Comparison of ENCODE assay signal across 21 cellular contexts in genomic region chr10:109784236-109784635, GRCh38.
DNase-seq lines count a peak whose midpoint lies in the region; TF ChIP-seq lines count a peak whose summit lies in the region.
"Had no signal": no experiment of that assay in that cellular context is flagged by ENCODE, and none has a peak within 500 bp of the region (broad histone marks: within the 10 kb centered on the region; RNA-seq: fewer than 3 reads in every experiment).

No MANE protein-coding gene starts in this region.

- no peaks in the 10 kb centered on the region for H3K36me3 ChIP-seq in osteoblast (ENCODE audit: insufficient read depth, low read length)
- H3K36me3 ChIP-seq: upper lobe of left lung had no signal

- no peaks in the 10 kb centered on the region for H3K4me1 Mint-ChIP-seq in type B pancreatic cell (ENCODE audit: unreplicated experiment)
- H3K4me1 Mint-ChIP-seq: CD14-positive monocyte had no signal

- no peak overlapping the region for H3K27ac ChIP-seq in osteoblast (ENCODE audit: low read depth, low read length)
- H3K27ac ChIP-seq: psoas muscle, upper lobe of left lung had no signal

- no peaks in the 10 kb centered on the region for H3K27me3 ChIP-seq in osteoblast (ENCODE audit: insufficient read depth, low read length)
- H3K27me3 ChIP-seq: upper lobe of left lung had no signal

- H3K4me3 ChIP-seq in AG10803 (ENCODE audit: low read length), result no peak overlapping the region
- no peak overlapping the region for H3K4me3 ChIP-seq in osteoblast (ENCODE audit: insufficient read depth, low read length)
- H3K4me3 ChIP-seq: K562, psoas muscle, upper lobe of left lung had no signal

- H3K4me1 ChIP-seq in osteoblast (ENCODE audit: insufficient read depth, low read length), result no peaks in the 10 kb centered on the region
- H3K4me1 ChIP-seq: psoas muscle, upper lobe of left lung had no signal

- DNase-seq in AG10803 (ENCODE audit: low read depth) (peak; percentile 45), LHCN-M2 (ENCODE audit: low read depth) (peak; percentile 9), astrocyte of the hippocampus (ENCODE audit: low read depth, low spot score) (peak; percentile 45), myocyte (ENCODE audit: low read depth) (peak; percentile 31), type B pancreatic cell (ENCODE audit: extremely low spot score, unreplicated experiment) (no peak), osteoblast (ENCODE audit: insufficient read length, low spot score, missing footprints) (no peak), NCI-H1930 (lab: John Stamatoyannopoulos, UW) (no peak), SKM-1 treated with dmso at 0.1 percent for 144 hours (lab: John Stamatoyannopoulos, UW; ENCODE audit: unreplicated experiment) (no peak)
- DNase-seq: ACHN; activated CD4-positive, alpha-beta T cell treated with anti-CD3 and anti-CD28 coated beads for 48 hours; activated naive CD4-positive, alpha-beta T cell treated with Interleukin-2 at 50 U/mL for 16 hours; activated T-cell treated with anti-CD3 and anti-CD28 coated beads, Interleukin-2, amount 50 U/mL, for 24 hours; amniotic stem cell; endodermal cell; kidney; NCI-H146; NCI-H524 treated with DMSO at 0.1 percent for 48 hours; psoas muscle; upper lobe of left lung had no signal

- TF ChIP-seq CTCF in AG10803 (conservative IDR thresholded peaks at IDR 0.05; ENCODE audit: low read length) (no peak), type B pancreatic cell (conservative IDR thresholded peaks at IDR 0.05) (no peak), osteoblast (IDR thresholded peaks at IDR 0.05; ENCODE audit: extremely low read depth, low read depth, low read length) (no peak)

- H3K79me2 ChIP-seq in osteoblast (ENCODE audit: insufficient read depth, low read length), result no peaks in the 10 kb centered on the region

- H4K20me1 ChIP-seq in osteoblast (ENCODE audit: insufficient read depth, low read length), result no peaks in the 10 kb centered on the region

- H3K4me2 ChIP-seq in osteoblast (ENCODE audit: insufficient read depth, low read length), result no peak overlapping the region

- no peak overlapping the region for H3K4me3 Mint-ChIP-seq in type B pancreatic cell
- H3K4me3 Mint-ChIP-seq: activated T-cell treated with anti-CD3 and anti-CD28 coated beads, Interleukin-2, amount 50 U/mL, for 24 hours; CD14-positive monocyte; endodermal cell had no signal

- no peak overlapping the region for H2AFZ ChIP-seq in osteoblast (ENCODE audit: low read length)

- H3K36me3 Mint-ChIP-seq in type B pancreatic cell, result no peaks in the 10 kb centered on the region
- H3K36me3 Mint-ChIP-seq: CD14-positive monocyte had no signal

- no peaks in the 10 kb centered on the region for H3K9me3 Mint-ChIP-seq in type B pancreatic cell
- H3K9me3 Mint-ChIP-seq: activated T-cell treated with anti-CD3 and anti-CD28 coated beads, Interleukin-2, amount 50 U/mL, for 24 hours; CD14-positive monocyte; endodermal cell had no signal

- no peak overlapping the region for H3K27ac Mint-ChIP-seq in type B pancreatic cell
- H3K27ac Mint-ChIP-seq: activated T-cell treated with anti-CD3 and anti-CD28 coated beads, Interleukin-2, amount 50 U/mL, for 24 hours; CD14-positive monocyte; endodermal cell had no signal

- peaks cover 5% of the 10 kb centered on the region for H3K27me3 Mint-ChIP-seq in type B pancreatic cell

- H3K9me3 ChIP-seq in osteoblast (ENCODE audit: low read depth, low read length), result no peaks in the 10 kb centered on the region
- H3K9me3 ChIP-seq: psoas muscle, upper lobe of left lung had no signal

Comparison
In these comparisons a context has a peak if more than half of its experiments do, and no peak if none do; other contexts are left out.
1. DNase-seq: peak in AG10803 (single experiment), LHCN-M2 (single experiment), astrocyte of the hippocampus (single experiment) and myocyte (single experiment); none in type B pancreatic cell (single experiment), osteoblast (single experiment), NCI-H1930 (0 of 2) and SKM-1 treated with dmso at 0.1 percent for 144 hours (single experiment).